In genomic region chr7:117682681-117683385, GRCh38 we compare ENCODE assay signal across 17 cellular contexts.
A peak's percentile ranks its signal among the peaks of the same experiment; 100 is the strongest.
DNase-seq lines count a peak whose midpoint lies in the region; ATAC-seq and TF ChIP-seq lines count a peak whose summit lies in the region.
"Had no signal": no experiment of that assay in that cellular context is flagged by ENCODE, and none has a peak within 500 bp of the region (broad histone marks: within the 10 kb centered on the region; RNA-seq: fewer than 3 reads in every experiment).

No MANE protein-coding gene starts in this region.

- H2AFZ ChIP-seq in GM23248 (no peak overlapping the region), PC-9 (no peak overlapping the region)

- 24 to 30% methylated on average over 5 of the region's 5 CpGs for WGBS in GM23248 (ENCODE audit: low coverage in 1 of 2, low lambda C conversion rate in 2 of 2, missing lambda C conversion rate in 2 of 2), 2 experiments
- WGBS in right lobe of liver (ENCODE audit: insufficient coverage, low coverage, low lambda C conversion rate, missing lambda C conversion rate), result 43% methylated on average over 4 of the region's 5 CpGs

- H3F3A ChIP-seq in GM23248 (ENCODE audit: insufficient read depth), result no peaks in the 10 kb centered on the region
- no peaks in the 10 kb centered on the region; the same call in 1 of the 2 replicates for H3F3A ChIP-seq in PC-9 (ENCODE audit: insufficient read depth, low read depth)

- POLR2A ChIA-PET in PC-9 (lab: Charles Lee; ENCODE audit: unreplicated experiment), result no interaction called here

- H3K27ac ChIP-seq in GM23248, result no peak overlapping the region
- 0 out of 2 replicates have a peak overlapping the region, but pooled peaks have one; percentile 4 for H3K27ac ChIP-seq in PC-9
- no peak overlapping the region for H3K27ac ChIP-seq in right lobe of liver

- no peak overlapping the region for H3K4me2 ChIP-seq in GM23248 (ENCODE audit: unreplicated experiment)
- no peak overlapping the region for H3K4me2 ChIP-seq in PC-9

- no peak overlapping the region for H3K9ac ChIP-seq in GM23248

- DNase-seq in GM23248, result peak; percentile 2
- DNase-seq in PC-9, result peak; percentile 16 to 69
- no peak for DNase-seq in right lobe of liver
- DNase-seq in NCI-H1048 (lab: John Stamatoyannopoulos, UW), result no peak
- DNase-seq in inferior parietal cortex (ENCODE audit: extremely low spot score), result no peak
- no peak for DNase-seq in NCI-H1105 treated with DMSO at 0.1 percent for 48 hours (lab: John Stamatoyannopoulos, UW)
- DNase-seq: activated CD4-positive, alpha-beta T cell treated with anti-CD3 and anti-CD28 coated beads, Interleukin-2, amount 50 U/mL, for 1 hour; activated T-cell treated with anti-CD3 and anti-CD28 coated beads, Interleukin-2, amount 50 U/mL, for 1 hour; CD8-positive, alpha-beta memory T cell; KBM-7; left cardiac atrium; NCI-H1436 treated with DMSO at 0.1 percent for 48 hours; OCI-M1; stimulated activated naive CD4-positive, alpha-beta T cell treated with Interleukin-2 at 50 U/mL for 16 hours had no signal

- intact Hi-C loops in PC-9 (cut with micrococcal nuclease; ENCODE audit: unreplicated experiment), result no loop called here
- intact Hi-C loops in right lobe of liver (cut with DNase I), result no loop called here

- no peak for TF ChIP-seq POLR2A in right lobe of liver (IDR thresholded peaks at IDR 0.05)

- no TSS peak for BruUV-seq in PC-9 (replicated peaks; lab: Mats Ljungman, UMichigan)

- H3K4me1 ChIP-seq in GM23248 (ENCODE audit: insufficient read depth) (no peaks in the 10 kb centered on the region), PC-9 (replicated peaks; ENCODE audit: insufficient read depth) (no peaks in the 10 kb centered on the region), right lobe of liver (peaks cover 0 to 3% (median 0%) of the 10 kb centered on the region in 4 donors)

- no peaks in the 10 kb centered on the region for H3K9me3 ChIP-seq in GM23248 (ENCODE audit: low read depth)
- H3K9me3 ChIP-seq in PC-9 (ENCODE audit: insufficient read depth, low read depth), result no peaks in the 10 kb centered on the region
- H3K9me3 ChIP-seq in right lobe of liver, result no peaks in the 10 kb centered on the region

- H3K27me3 ChIP-seq in GM23248 (replicated peaks; ENCODE audit: insufficient read depth) (no peaks in the 10 kb centered on the region; the same call in 1 of the 2 replicates), PC-9 (ENCODE audit: insufficient read depth, low read depth) (no peaks in the 10 kb centered on the region), right lobe of liver (no peaks in the 10 kb centered on the region)

- H3K79me2 ChIP-seq in GM23248 (ENCODE audit: insufficient read depth), result no peaks in the 10 kb centered on the region
- H3K79me2 ChIP-seq in PC-9 (ENCODE audit: low read depth), result no peaks in the 10 kb centered on the region

- TF ChIP-seq CTCF in PC-9 (conservative IDR thresholded peaks at IDR 0.05), result no peak
- TF ChIP-seq CTCF in right lobe of liver (IDR thresholded peaks at IDR 0.05), result no peak

- H3K4me3 ChIP-seq in GM23248 (no peak overlapping the region), PC-9 (no peak overlapping the region), right lobe of liver (no peak overlapping the region)

- CTCF ChIA-PET in PC-9 (lab: Charles Lee), result interaction anchor here (0.6 kb wide), 1 partner anchor 144 kb away, joined by 3 read pairs; no protein-coding TSS in a partner anchor

- no peaks in the 10 kb centered on the region for H3K9me2 ChIP-seq in GM23248 (ENCODE audit: insufficient read depth)
- no peaks in the 10 kb centered on the region for H3K9me2 ChIP-seq in PC-9 (ENCODE audit: insufficient read depth)

- H4K20me1 ChIP-seq in GM23248 (ENCODE audit: insufficient read depth), result no peaks in the 10 kb centered on the region
- H4K20me1 ChIP-seq in PC-9 (ENCODE audit: insufficient read depth), result no peaks in the 10 kb centered on the region

- in situ Hi-C loops in GM23248 (cut with MboI), result no loop called here

- no peaks in the 10 kb centered on the region for H3K36me3 ChIP-seq in GM23248 (ENCODE audit: low read depth)
- H3K36me3 ChIP-seq in PC-9 (ENCODE audit: low read depth), result no peaks in the 10 kb centered on the region
- no peaks in the 10 kb centered on the region for H3K36me3 ChIP-seq in right lobe of liver

- ATAC-seq in esophagus mucosa (peak; percentile 32), right lobe of liver (peak in 3 of 4 donors; percentile 42 to 61 (median 60)), GM18520 (IDR thresholded peaks at IDR 0.05; ENCODE audit: unreplicated experiment) (no peak)
- ATAC-seq: activated naive CD4-positive, alpha-beta T cell treated with anti-CD3 and anti-CD28 coated beads, Interleukin-2, amount 50 U/mL, for 72 hours had no signal

Comparison
In these comparisons a context has a peak if more than half of its experiments do, and no peak if none do; other contexts are left out.
1. DNase-seq: peak in GM23248 (single experiment) and PC-9 (2 of 2); none in right lobe of liver (0 of 3), NCI-H1048 (single experiment), inferior parietal cortex (single experiment) and NCI-H1105 treated with DMSO at 0.1 percent for 48 hours (single experiment).